19 cellular contexts compared by ENCODE assay signal in the genomic region with DNA sequence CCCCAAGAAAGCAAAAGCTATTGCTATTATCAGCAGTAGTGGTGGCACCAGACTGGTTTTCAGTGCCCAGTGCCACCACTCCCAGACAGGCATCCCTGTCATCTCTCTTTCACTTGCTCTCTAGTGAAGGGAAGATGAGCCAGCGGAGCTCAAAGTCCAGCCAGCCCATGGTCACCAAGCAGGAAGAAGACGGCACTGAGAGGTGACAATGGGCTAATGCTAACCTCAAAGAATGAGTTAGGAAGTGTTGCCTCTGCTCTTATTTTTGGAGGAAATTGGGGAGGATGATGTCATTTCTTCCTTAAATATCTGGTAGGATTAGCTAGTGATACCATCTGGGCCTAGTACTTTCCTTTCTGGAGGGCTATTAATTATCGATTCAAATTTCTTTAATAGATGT. TPM values are rescaled to one million over a fixed set of nuclear protein-coding genes. Genes with fewer than 3 reads are reported as not detected.
A peak's percentile ranks its signal among the peaks of the same experiment; 100 is the strongest.
DNase-seq lines count a peak whose midpoint lies in the region; ATAC-seq and TF ChIP-seq lines count a peak whose summit lies in the region.
"Had no signal": no experiment of that assay in that cellular context is flagged by ENCODE, and none has a peak within 500 bp of the region (broad histone marks: within the 10 kb centered on the region; RNA-seq: fewer than 3 reads in every experiment).

No MANE protein-coding gene starts in this region.

- TF ChIP-seq CTCF in MM.1S (IDR thresholded peaks at IDR 0.05; ENCODE audit: low read length) (no peak), spleen (IDR thresholded peaks at IDR 0.05 in 8 of 11, conservative IDR thresholded peaks at IDR 0.05 in 3 of 11) (no peak)

- H3F3A ChIP-seq in MM.1S (ENCODE audit: insufficient read depth, low read length), result peaks cover 16% of the 10 kb centered on the region

- peak overlapping the region; percentile 23; the same call in 1 of the 2 replicates for H3K4me3 ChIP-seq in MM.1S (ENCODE audit: low read length)
- H3K4me3 ChIP-seq in spleen, result peak overlapping the region; percentile 3 to 74 (median 35)
- H3K4me3 ChIP-seq: left ventricle myocardium inferior, tibial artery had no signal

- H3K27ac ChIP-seq in MM.1S (ENCODE audit: low read length), result no peak overlapping the region; the same call in 1 of the 2 replicates
- peak overlapping the region; percentile 32 to 97 (median 89) for H3K27ac ChIP-seq in spleen
- H3K27ac ChIP-seq: left ventricle myocardium inferior, tibial artery had no signal

- H3K79me2 ChIP-seq in MM.1S (ENCODE audit: low read length), result peaks cover 50% of the 10 kb centered on the region

- no peaks in the 10 kb centered on the region for H3K27me3 Mint-ChIP-seq in activated naive CD8-positive, alpha-beta T cell treated with anti-CD3 and anti-CD28 coated beads, Interleukin-2, amount 50 U/mL, for 24 hours

- peaks cover 45% of the 10 kb centered on the region for H3K36me3 Mint-ChIP-seq in activated naive CD8-positive, alpha-beta T cell treated with anti-CD3 and anti-CD28 coated beads, Interleukin-2, amount 50 U/mL, for 24 hours (ENCODE audit: low read depth)

- H3K4me1 ChIP-seq in MM.1S (ENCODE audit: low read length), result peaks cover 24% of the 10 kb centered on the region
- H3K4me1 ChIP-seq in spleen, result peaks cover 3 to 97% (median 47%) of the 10 kb centered on the region in 6 donors
- H3K4me1 ChIP-seq: left ventricle myocardium inferior, tibial artery had no signal

- H3K36me3 ChIP-seq in MM.1S (replicated peaks; ENCODE audit: insufficient read depth, low read length) (no peaks in the 10 kb centered on the region), spleen (peaks cover 0 to 16% (median 0%) of the 10 kb centered on the region in 6 donors)
- H3K36me3 ChIP-seq: left ventricle myocardium inferior, tibial artery had no signal

- H3K27ac Mint-ChIP-seq in activated naive CD8-positive, alpha-beta T cell treated with anti-CD3 and anti-CD28 coated beads, Interleukin-2, amount 50 U/mL, for 24 hours, result peak overlapping the region; percentile 74
- H3K27ac Mint-ChIP-seq: nephron had no signal

- intact Hi-C loops in spleen (cut with DNase I; ENCODE audit: low total_unique reads), result no loop called here

- peaks cover 81% of the 10 kb centered on the region for H3K4me1 Mint-ChIP-seq in activated naive CD8-positive, alpha-beta T cell treated with anti-CD3 and anti-CD28 coated beads, Interleukin-2, amount 50 U/mL, for 24 hours
- H3K4me1 Mint-ChIP-seq: nephron had no signal

- DNase-seq in activated effector memory CD4-positive, alpha-beta T cell treated with anti-CD3 and anti-CD28 coated beads, Interleukin-2, amount 50 U/mL, for 16 hours, result peak; percentile 68
- no peak for DNase-seq in activated effector memory CD4-positive, alpha-beta T cell treated with Interleukin-2 at 50 U/mL for 16 hours
- DNase-seq in MM.1S, result no peak
- DNase-seq in activated naive CD8-positive, alpha-beta T cell treated with anti-CD3 and anti-CD28 coated beads, Interleukin-2, amount 50 U/mL, for 24 hours, result no peak
- DNase-seq in spleen, result no peak
- no peak for DNase-seq in D341Med (ENCODE audit: low spot score)
- DNase-seq in ecto neural progenitor cell (ENCODE audit: low spot score), result no peak
- DNase-seq: activated CD4-positive, CD25-positive, alpha-beta regulatory T cell treated with anti-CD3 and anti-CD28 coated beads, Interleukin-2, amount 50 U/mL, for 72 hours; activated gamma-delta T cell treated with Interleukin-2 at 50 U/mL for 16 hours; GF-D8; left ventricle myocardium inferior; NCI-H2029; NCI-H69; retina; SW 1271; tibial artery had no signal

- H3K27me3 ChIP-seq in MM.1S (replicated peaks; ENCODE audit: insufficient read depth, low read length), result no peaks in the 10 kb centered on the region
- no peaks in the 10 kb centered on the region for H3K27me3 ChIP-seq in spleen (replicated peaks in 1 of 7)
- H3K27me3 ChIP-seq: tibial artery had no signal

- H3K4me2 ChIP-seq in MM.1S (ENCODE audit: low read depth, low read length), result peak overlapping the region; percentile 53

- H3K9me3 Mint-ChIP-seq in activated naive CD8-positive, alpha-beta T cell treated with anti-CD3 and anti-CD28 coated beads, Interleukin-2, amount 50 U/mL, for 24 hours, result peaks cover 11% of the 10 kb centered on the region

- H3K4me3 Mint-ChIP-seq in activated naive CD8-positive, alpha-beta T cell treated with anti-CD3 and anti-CD28 coated beads, Interleukin-2, amount 50 U/mL, for 24 hours, result peak overlapping the region; percentile 92
- H3K4me3 Mint-ChIP-seq: nephron had no signal

- TF ChIP-seq POLR2A in spleen (IDR thresholded peaks at IDR 0.05), result no peak

- H2AFZ ChIP-seq in MM.1S (ENCODE audit: low read length), result no peak overlapping the region

- H4K20me1 ChIP-seq in MM.1S (ENCODE audit: insufficient read depth, low read length), result no peaks in the 10 kb centered on the region

- WGBS in spleen, 5 donors, result 58 to 68% (median 63%) methylated on average over 3 of the region's 3 CpGs

- ATAC-seq in activated naive CD8-positive, alpha-beta T cell treated with anti-CD3 and anti-CD28 coated beads, Interleukin-2, amount 50 U/mL, for 24 hours, result no peak
- no peak for ATAC-seq in GM18873 (IDR thresholded peaks at IDR 0.05; ENCODE audit: low FRiP score, unreplicated experiment)

- no peak overlapping the region for H3K9ac ChIP-seq in MM.1S (ENCODE audit: low read length)

- no peaks in the 10 kb centered on the region for H3K9me3 ChIP-seq in MM.1S (replicated peaks; ENCODE audit: insufficient read depth, low read length)
- peaks cover 0 to 24% (median 18%) of the 10 kb centered on the region in 8 donors for H3K9me3 ChIP-seq in spleen

- H3K9me2 ChIP-seq in MM.1S (replicated peaks; ENCODE audit: insufficient read depth, low read length), result no peaks in the 10 kb centered on the region

RNA-seq across cellular contexts. Expression of a gene that starts 1.7 kb away (rescaled TPM):
- 100 to 1,000 TPM in 1 of 7 donors, 10 to 100 TPM in 6; 51.3 to 110 (median 80.8) TPM for total RNA-seq in spleen
- polyA plus RNA-seq in spleen, result 10 to 100 TPM; 51.7 to 61.5 (median 55.8) TPM
- total RNA-seq: bronchial epithelial cell had no signal

RNA-seq across cellular contexts. Expression of a gene that starts 7.4 kb away (rescaled TPM):
- 100 to 1,000 TPM; 105 to 157 (median 135) TPM for total RNA-seq in spleen
- polyA plus RNA-seq in spleen, result 10 to 100 TPM; 47.9 to 63.5 (median 57.6) TPM
